Comparison of ENCODE assay signal across 9 cellular contexts in genomic region chr16:67874147-67874771, GRCh38. TPM values are rescaled to one million over a fixed set of nuclear protein-coding genes. Genes with fewer than 3 reads are reported as not detected.
A peak's percentile ranks its signal among the peaks of the same experiment; 100 is the strongest.
DNase-seq lines count a peak whose midpoint lies in the region; ATAC-seq and TF ChIP-seq lines count a peak whose summit lies in the region.
"Had no signal": no experiment of that assay in that cellular context is flagged by ENCODE, and none has a peak within 500 bp of the region (broad histone marks: within the 10 kb centered on the region; RNA-seq: fewer than 3 reads in every experiment).

No MANE protein-coding gene starts in this region.

- H3K4me1 ChIP-seq in BLaER1 (peaks cover 37% of the 10 kb centered on the region), Loucy (ENCODE audit: insufficient read depth, low read length, poor library complexity, severe bottlenecking) (peaks cover 23% of the 10 kb centered on the region), testis (peaks cover 21% of the 10 kb centered on the region)

- TF ChIP-seq CTCF in Loucy (conservative IDR thresholded peaks at IDR 0.05; ENCODE audit: low read length), result no peak
- TF ChIP-seq CTCF in dorsolateral prefrontal cortex (IDR thresholded peaks at IDR 0.05 in 54 of 56, conservative IDR thresholded peaks at IDR 0.05 in 2 of 56; ENCODE audit: low read depth in 1 of 56, partially characterized antibody in 56 of 56), result no peak
- no peak for TF ChIP-seq CTCF in nephron (IDR thresholded peaks at IDR 0.05; ENCODE audit: unreplicated experiment in 3 of 3)
- no peak for TF ChIP-seq CTCF in testis (IDR thresholded peaks at IDR 0.05)

- H3K4me1 Mint-ChIP-seq in nephron, result peaks cover 22% of the 10 kb centered on the region

- no peak for TF ChIP-seq POLR2A in testis (IDR thresholded peaks at IDR 0.05)

- H3K9me3 ChIP-seq in BLaER1 (no peaks in the 10 kb centered on the region), Loucy (ENCODE audit: insufficient read depth, low read depth, low read length) (no peaks in the 10 kb centered on the region), testis (no peaks in the 10 kb centered on the region)

- H4K20me1 ChIP-seq in BLaER1 (peaks cover 58% of the 10 kb centered on the region), Loucy (ENCODE audit: insufficient read depth, low read length, poor library complexity, severe bottlenecking) (peaks cover 35% of the 10 kb centered on the region)

- intact Hi-C loops in dorsolateral prefrontal cortex (cut with DNase I), result loop anchor here (10.0 kb wide), 1 partner anchor 151 kb away; the partner anchor contains the start of genes DDX28 (in 2 of the 2) and DUS2 (in 2 of the 2)
- intact Hi-C loops in testis (cut with DNase I; ENCODE audit: low total_unique reads), result no loop called here

- H3K27me3 ChIP-seq in BLaER1 (no peaks in the 10 kb centered on the region), Loucy (ENCODE audit: insufficient read depth, low read length, poor library complexity, severe bottlenecking) (no peaks in the 10 kb centered on the region), dorsolateral prefrontal cortex (no peaks in the 10 kb centered on the region), testis (no peaks in the 10 kb centered on the region)

- no peaks in the 10 kb centered on the region for H3K27me3 Mint-ChIP-seq in nephron (ENCODE audit: low read depth)

- H3K4me2 ChIP-seq in BLaER1 (peak overlapping the region; percentile 89), Loucy (ENCODE audit: low read depth, low read length, poor library complexity, severe bottlenecking) (peak overlapping the region; percentile 91)

- peaks cover 77% of the 10 kb centered on the region for H3K36me3 ChIP-seq in BLaER1
- peaks cover 53% of the 10 kb centered on the region; the same call in 1 of the 2 replicates for H3K36me3 ChIP-seq in Loucy (ENCODE audit: insufficient read depth, low read length)
- H3K36me3 ChIP-seq in testis (ENCODE audit: low read depth, missing control alignments), result no peaks in the 10 kb centered on the region

- H3K4me3 ChIP-seq in BLaER1 (peak overlapping the region; percentile 98), Loucy (ENCODE audit: low read length, poor library complexity, severe bottlenecking) (peak overlapping the region; percentile 98), dorsolateral prefrontal cortex (peak overlapping the region; percentile 67 to 100 (median 93)), testis (peak overlapping the region in 1 of 2 donors; percentile 98)

- no peak for ATAC-seq in HG02588 (IDR thresholded peaks at IDR 0.05; ENCODE audit: unreplicated experiment)

- peak overlapping the region; percentile 91 to 97 (median 96) for H3K4me3 Mint-ChIP-seq in nephron

- H2AFZ ChIP-seq in Loucy (ENCODE audit: low read length), result no peak overlapping the region

- H3K27ac Mint-ChIP-seq in nephron, result peak overlapping the region; percentile 80 to 96 (median 85)

- DNase-seq in dorsolateral prefrontal cortex, result no peak
- no peak for DNase-seq in NCI-H1436 treated with DMSO at 0.1 percent for 48 hours (lab: John Stamatoyannopoulos, UW)
- no peak for DNase-seq in NCI-H524 (lab: John Stamatoyannopoulos, UW)
- DNase-seq in testis, result no peak
- DNase-seq: midbrain had no signal

- H3K79me2 ChIP-seq in Loucy (ENCODE audit: insufficient read depth, low read length), result peaks cover 47% of the 10 kb centered on the region

- no peaks in the 10 kb centered on the region for H3K9me3 Mint-ChIP-seq in nephron

- peaks cover 38% of the 10 kb centered on the region for H3K36me3 Mint-ChIP-seq in nephron (ENCODE audit: low read depth)

- no peaks in the 10 kb centered on the region for H3K9me2 ChIP-seq in Loucy (replicated peaks; ENCODE audit: low read depth, low read length)

- H3K9ac ChIP-seq in BLaER1 (peak overlapping the region; percentile 97), Loucy (ENCODE audit: low read depth, low read length, poor library complexity, severe bottlenecking) (peak overlapping the region; percentile 92)

- 49 to 54% methylated on average over 5 to 6 of the region's 6 CpGs for WGBS in testis, 2 donors

- H3F3A ChIP-seq in Loucy (ENCODE audit: low read depth), result no peaks in the 10 kb centered on the region

- H3K27ac ChIP-seq in BLaER1 (peak overlapping the region; percentile 96; the same call in 1 of the 2 replicates), dorsolateral prefrontal cortex (peak overlapping the region in 13 of 59 donors; percentile 21 to 93 (median 87)), testis (no peak overlapping the region)

RNA-seq across cellular contexts. Expression of gene EDC4, which starts 1.4 kb away (rescaled TPM):
- total RNA-seq in dorsolateral prefrontal cortex, result 10 to 100 TPM; 46.0 to 96.6 (median 69.2) TPM
- total RNA-seq in testis, result 100 to 1,000 TPM; 106 to 107 TPM
- polyA plus RNA-seq in testis (ENCODE audit: insufficient read depth, low read depth, low replicate concordance), result 96.7 TPM

RNA-seq across cellular contexts. Expression of gene NRN1L, which starts 10.4 kb away (rescaled TPM):
- total RNA-seq in dorsolateral prefrontal cortex (10 to 100 TPM in 1 of 120 experiments, 1 to 10 TPM in 97, under 1 TPM in 6, not detected in 16; 0.72 to 11.5 (median 2.6) TPM), testis (1 to 10 TPM; 4.2 to 8.1 TPM)
- polyA plus RNA-seq in testis (ENCODE audit: insufficient read depth, low read depth, low replicate concordance), result 2.9 TPM

RNA-seq across cellular contexts. Expression of gene PSKH1, which starts 18.8 kb away (rescaled TPM):
- total RNA-seq in dorsolateral prefrontal cortex, result 10 to 100 TPM; 10.9 to 28.1 (median 18.3) TPM
- 10 to 100 TPM; 47.7 to 50.5 TPM for total RNA-seq in testis
- 66.8 TPM for polyA plus RNA-seq in testis (ENCODE audit: insufficient read depth, low read depth, low replicate concordance)

RNA-seq across cellular contexts. Expression of gene CENPT, which starts 26.8 kb away (rescaled TPM):
- 10 to 100 TPM; 40.0 to 88.4 (median 54.9) TPM for total RNA-seq in dorsolateral prefrontal cortex
- 100 to 1,000 TPM; 115 to 154 TPM for total RNA-seq in testis
- 108 TPM for polyA plus RNA-seq in testis (ENCODE audit: insufficient read depth, low read depth, low replicate concordance)

RNA-seq across cellular contexts. Expression of gene NUTF2, which starts 27.5 kb away (rescaled TPM):
- 10 to 100 TPM; 51.7 to 88.9 (median 72.2) TPM for total RNA-seq in dorsolateral prefrontal cortex
- total RNA-seq in testis, result 100 to 1,000 TPM; 239 to 297 TPM
- polyA plus RNA-seq in testis (ENCODE audit: insufficient read depth, low read depth, low replicate concordance), result 121 TPM
